Comparison of ENCODE assay signal across 10 cellular contexts in genomic region chr16:3952342-3953131, GRCh38.
DNase-seq lines count a peak whose midpoint lies in the region; ATAC-seq and TF ChIP-seq lines count a peak whose summit lies in the region.
"Had no signal": no experiment of that assay in that cellular context is flagged by ENCODE, and none has a peak within 500 bp of the region (broad histone marks: within the 10 kb centered on the region; RNA-seq: fewer than 3 reads in every experiment).

No MANE protein-coding gene starts in this region.

- no peaks in the 10 kb centered on the region for H4K20me1 ChIP-seq in HCT116 (ENCODE audit: insufficient read depth)

- H3K4me3 ChIP-seq in HCT116 (replicated peaks in 1 of 2; ENCODE audit: low read depth in 1 of 2, low read length in 2 of 2), result no peak overlapping the region

- no TSS peak for BruUV-seq in HCT116 (replicated peaks; lab: Mats Ljungman, UMichigan)

- H3K27ac ChIP-seq in HCT116 (ENCODE audit: low read depth, low read length), result no peak overlapping the region

- H3K4me2 ChIP-seq in HCT116 (ENCODE audit: low read length), result no peak overlapping the region

- no peak for TF ChIP-seq RAD21 in HCT116 (IDR thresholded peaks at IDR 0.05; ENCODE audit: low read depth)

- H3K36me3 ChIP-seq in HCT116 (ENCODE audit: control insufficient read depth in 1 of 2, insufficient read depth in 2 of 2, low read length in 2 of 2), result no peaks in the 10 kb centered on the region

- DNase-seq in HCT116 (ENCODE audit: low read depth, low spot score), result no peak
- peak; percentile 68 for DNase-seq in astrocyte of the hippocampus (ENCODE audit: low read depth, low spot score)
- DNase-seq in iPS-NIHi11 (ENCODE audit: low spot score), result peak; percentile 77
- DNase-seq in stromal cell of bone marrow (ENCODE audit: low read depth), result peak; percentile 78
- DNase-seq in NCI-H1048 (lab: John Stamatoyannopoulos, UW), result no peak
- no peak for DNase-seq in effector CD8-positive, alpha-beta T cell (lab: John Stamatoyannopoulos, UW)
- no peak for DNase-seq in mesenteric fat pad (ENCODE audit: low spot score)
- no peak for DNase-seq in NCI-H524 (lab: John Stamatoyannopoulos, UW)
- DNase-seq: NCI-H226, T-cell had no signal

- TF ChIP-seq POLR2A in HCT116 (IDR thresholded peaks at IDR 0.05; ENCODE audit: borderline replicate concordance, extremely low read depth, insufficient read depth, insufficient read length), result no peak

- H3K9me2 ChIP-seq in HCT116 (ENCODE audit: insufficient read depth), result no peaks in the 10 kb centered on the region

- peaks cover 0 to 4% of the 10 kb centered on the region in 2 experiments; a peak in 1 of 4 replicates for H3K4me1 ChIP-seq in HCT116 (ENCODE audit: control insufficient read depth in 1 of 2, insufficient read depth in 2 of 2, low read length in 2 of 2)

- ATAC-seq in HCT116, result peak; percentile 60
- ATAC-seq: T-cell had no signal

- RAD21 ChIA-PET in HCT116 (lab: Charles Lee; ENCODE audit: low non-redundant PET in 1 of 2, low total read pairs in 2 of 2, uncharacterized antibody in 2 of 2, unreplicated experiment in 2 of 2), result no interaction called here

- intact Hi-C loops in HCT116 (cut with micrococcal nuclease), result no loop called here

- no peak overlapping the region for H2AFZ ChIP-seq in HCT116 (ENCODE audit: low read depth, low read length, poor library complexity, severe bottlenecking)

- H3K79me2 ChIP-seq in HCT116 (ENCODE audit: insufficient read depth, low read length), result no peaks in the 10 kb centered on the region

- H3K27me3 ChIP-seq in HCT116 (ENCODE audit: insufficient read depth, low read length), result 0 out of 2 replicates have a peak, but pooled peaks cover 4% of the 10 kb centered on the region

- H3K9ac ChIP-seq in HCT116 (ENCODE audit: low read length), result no peak overlapping the region

- no peaks in the 10 kb centered on the region for H3K9me3 ChIP-seq in HCT116 (ENCODE audit: control insufficient read depth in 1 of 2, insufficient read depth in 1 of 2, low read depth in 1 of 2, low read length in 2 of 2)

- POLR2A ChIA-PET in HCT116 (lab: Charles Lee), result interaction anchor here (1.3 kb wide), 1 partner anchor 8 kb away, joined by 4 read pairs; no protein-coding TSS in a partner anchor

- no peak for TF ChIP-seq CTCF in HCT116 (IDR thresholded peaks at IDR 0.05 in 2 of 3, conservative IDR thresholded peaks at IDR 0.05 in 1 of 3; ENCODE audit: borderline replicate concordance in 1 of 3, insufficient read depth in 1 of 3, low read depth in 2 of 3, low read length in 2 of 3)

- CTCF ChIA-PET in HCT116 (lab: Charles Lee), result interaction anchor here (1.1 kb wide), 1 partner anchor 13 kb away, joined by 3 read pairs; no protein-coding TSS in a partner anchor

TF ChIP-seq in HCT116, 20 proteins besides CTCF, POLR2A, EP300 and RAD21:
- TF ChIP-seq SP1 (IDR thresholded peaks at IDR 0.05; ENCODE audit: low read depth), result no peak
- no peak for TF ChIP-seq EZH2phosphoT487 (IDR thresholded peaks at IDR 0.05; ENCODE audit: borderline replicate concordance)
- no peak for TF ChIP-seq ATF3 (IDR thresholded peaks at IDR 0.05)
- no peak for TF ChIP-seq YY1 (IDR thresholded peaks at IDR 0.05; ENCODE audit: extremely low read depth, insufficient replicate concordance, low read depth, low read length)

Comparison
In these comparisons a context has a peak if more than half of its experiments do, and no peak if none do; other contexts are left out.
1. DNase-seq: peak in astrocyte of the hippocampus (single experiment), iPS-NIHi11 (single experiment) and stromal cell of bone marrow (single experiment); none in HCT116 (single experiment), NCI-H1048 (single experiment), effector CD8-positive, alpha-beta T cell (single experiment), mesenteric fat pad (single experiment) and NCI-H524 (0 of 2).